Comparison of ENCODE assay signal across 33 cellular contexts in genomic region chr18:59477849-59478248, GRCh38.
DNase-seq lines count a peak whose midpoint lies in the region; ATAC-seq, FAIRE-seq and TF ChIP-seq lines count a peak whose summit lies in the region.
"Had no signal": no experiment of that assay in that cellular context is flagged by ENCODE, and none has a peak within 500 bp of the region (broad histone marks: within the 10 kb centered on the region; RNA-seq: fewer than 3 reads in every experiment).

No MANE protein-coding gene starts in this region.

- DNase-seq in IMR-90 = no peak
- no peak for DNase-seq in K562 (ENCODE audit: extremely low read depth in 1 of 4, low spot score in 3 of 4)
- DNase-seq in activated CD8-positive, alpha-beta memory T cell treated with anti-CD3 and anti-CD28 coated beads, Interleukin-2, amount 10 ng/mL, durations not matched to agents 7 days and 5 days = no peak
- DNase-seq in stimulated activated CD4-positive, alpha-beta T cell treated with anti-CD3 and anti-CD28 coated beads, Interleukin-15, amount 100 ng/mL, for 24 hours = no peak
- DNase-seq in NCI-H774 (lab: John Stamatoyannopoulos, UW) = no peak
- DNase-seq: 8988T; ACHN; AML-193; BE2C; C1 segment of cervical spinal cord; Caco-2; Calu3; CD4-positive, alpha-beta memory T cell; CD4-positive, alpha-beta T cell; CD4-positive, CD25-positive, alpha-beta regulatory T cell; CD8-positive, alpha-beta memory T cell; CD8-positive, alpha-beta T cell; COR-L47; DMS 273 treated with DMSO at 0.1 percent for 48 hours; DMS153; DMS53; DMS79; DMS79 treated with DMSO at 0.1 percent for 48 hours; DND-41 had no signal

- no peak for FAIRE-seq in K562 (lab: Jason Lieb, UNC)
- FAIRE-seq: A204.1, A549 had no signal

- H2AFZ ChIP-seq in IMR-90 (replicated peaks; ENCODE audit: low read length, poor library complexity) (no peak overlapping the region), K562 (ENCODE audit: low read depth, low read length) (no peak overlapping the region)

- peaks cover 1 to 6% of the 10 kb centered on the region in 2 experiments; a peak in 3 of 4 replicates for H3K79me1 ChIP-seq in IMR-90 (ENCODE audit: low read depth in 1 of 2, low read length in 2 of 2)

- TF ChIP-seq POLR2A in IMR-90 (IDR thresholded peaks at IDR 0.05; ENCODE audit: low read depth, low read length) (no peak), K562 (conservative IDR thresholded peaks at IDR 0.05) (no peak)

- H3K27ac Mint-ChIP-seq in activated CD8-positive, alpha-beta memory T cell treated with anti-CD3 and anti-CD28 coated beads, Interleukin-2, amount 10 ng/mL, durations not matched to agents 7 days and 5 days = no peak overlapping the region
- H3K27ac Mint-ChIP-seq: B cell; CD4-positive, alpha-beta memory T cell; CD4-positive, alpha-beta T cell; CD4-positive, CD25-positive, alpha-beta regulatory T cell; CD8-positive, alpha-beta memory T cell; CD8-positive, alpha-beta T cell had no signal

- H3K79me2 ChIP-seq in K562 (ENCODE audit: control insufficient read depth, insufficient read depth, low read length) = no peaks in the 10 kb centered on the region

- no peak overlapping the region for H2BK120ac ChIP-seq in IMR-90 (ENCODE audit: low read depth, low read length)

- no peak overlapping the region for H3K4me3 Mint-ChIP-seq in activated CD8-positive, alpha-beta memory T cell treated with anti-CD3 and anti-CD28 coated beads, Interleukin-2, amount 10 ng/mL, durations not matched to agents 7 days and 5 days
- H3K4me3 Mint-ChIP-seq: B cell; CD14-positive monocyte; CD4-positive, alpha-beta memory T cell; CD4-positive, alpha-beta T cell; CD4-positive, CD25-positive, alpha-beta regulatory T cell; CD8-positive, alpha-beta memory T cell; CD8-positive, alpha-beta T cell had no signal

- no peak overlapping the region for H3K27ac ChIP-seq in HEK293 (ENCODE audit: extremely low read depth, low read depth, low read length)
- peak overlapping the region; percentile 84; the same call in 1 of the 2 replicates for H3K27ac ChIP-seq in IMR-90 (ENCODE audit: insufficient read depth, low read length)
- no peak overlapping the region for H3K27ac ChIP-seq in K562 (ENCODE audit: extremely low read depth, low read depth, low read length)
- H3K27ac ChIP-seq: 22Rv1; A549; BLaER1; BLaER1 treated with 17β-estradiol and CSF1 and Interleukin-3, amounts not matched to agents 10 nM and 100 nM; C4-2B had no signal

- CTCF ChIA-PET in HEK293 (lab: Yijun Ruan, JAX) (no interaction called here), IMR-90 (lab: Yijun Ruan, JAX) (no interaction called here), K562 (lab: Yijun Ruan, JAX; ENCODE audit: low intra/inter-chr PET ratio) (no interaction called here)
- CTCF ChIA-PET in activated CD8-positive, alpha-beta memory T cell treated with anti-CD3 and anti-CD28 coated beads, Interleukin-2, amount 10 ng/mL, durations not matched to agents 7 days and 5 days (lab: Charles Lee) = no interaction called here

- H3K9me1 ChIP-seq in IMR-90 (ENCODE audit: insufficient read depth, low read length) = no peaks in the 10 kb centered on the region; the same call in 1 of the 2 replicates
- H3K9me1 ChIP-seq in K562 (ENCODE audit: control insufficient read depth, insufficient read depth, low read length) = no peaks in the 10 kb centered on the region

- H3K18ac ChIP-seq in IMR-90 (ENCODE audit: low read depth, low read length) = peak overlapping the region; percentile 28; the same call in 1 of the 2 replicates

- no peaks in the 10 kb centered on the region for H3K36me3 Mint-ChIP-seq in activated CD8-positive, alpha-beta memory T cell treated with anti-CD3 and anti-CD28 coated beads, Interleukin-2, amount 10 ng/mL, durations not matched to agents 7 days and 5 days
- H3K36me3 Mint-ChIP-seq: CD14-positive monocyte; CD4-positive, alpha-beta memory T cell; CD4-positive, CD25-positive, alpha-beta regulatory T cell; CD8-positive, alpha-beta memory T cell; CD8-positive, alpha-beta T cell had no signal

- no peak overlapping the region for H3K9ac ChIP-seq in IMR-90 (ENCODE audit: low read depth, low read length)
- H3K9ac ChIP-seq in K562 (ENCODE audit: insufficient read depth in 1 of 2, low read depth in 2 of 2, low read length in 2 of 2) = no peak overlapping the region
- H3K9ac ChIP-seq: BLaER1; BLaER1 treated with 17β-estradiol and CSF1 and Interleukin-3, amounts not matched to agents 10 nM and 100 nM had no signal

- H3K36me3 ChIP-seq in HEK293 (ENCODE audit: control insufficient read depth in 2 of 2, insufficient read depth in 1 of 2, low read length in 2 of 2) (no peaks in the 10 kb centered on the region), IMR-90 (ENCODE audit: control insufficient read depth, insufficient read depth, low read length) (no peaks in the 10 kb centered on the region), K562 (ENCODE audit: control insufficient read depth, insufficient read depth, low read length) (no peaks in the 10 kb centered on the region)
- H3K36me3 ChIP-seq: BE2C; BLaER1; BLaER1 treated with 17β-estradiol and CSF1 and Interleukin-3, amounts not matched to agents 10 nM and 100 nM had no signal

- H4K8ac ChIP-seq in IMR-90 (ENCODE audit: low read depth in 2 of 2, low read length in 2 of 2) = no peak overlapping the region

- TF ChIP-seq CTCF in HEK293 (tag by site-specific recombination; IDR thresholded peaks at IDR 0.05) (no peak), IMR-90 (conservative IDR thresholded peaks at IDR 0.05; ENCODE audit: low read depth, low read length) (no peak), K562 (IDR thresholded peaks at IDR 0.05 in 2 of 3, conservative IDR thresholded peaks at IDR 0.05 in 1 of 3; ENCODE audit: insufficient read depth in 2 of 3, low read depth in 1 of 3, low read length in 3 of 3) (no peak)

- H3K4me2 ChIP-seq in IMR-90 (ENCODE audit: low read depth, low read length) = no peak overlapping the region
- no peak overlapping the region for H3K4me2 ChIP-seq in K562 (ENCODE audit: insufficient read depth, low read length)
- H3K4me2 ChIP-seq: A549; BLaER1; BLaER1 treated with 17β-estradiol and CSF1 and Interleukin-3, amounts not matched to agents 10 nM and 100 nM had no signal

- H3K14ac ChIP-seq in IMR-90 (replicated peaks; ENCODE audit: low read depth, low read length) = no peak overlapping the region

- no peak overlapping the region for H3K23ac ChIP-seq in IMR-90 (ENCODE audit: low read depth, low read length)

- H3K9me3 ChIP-seq in HEK293 (ENCODE audit: control insufficient read depth, insufficient read depth, low read depth, low read length) (no peaks in the 10 kb centered on the region), IMR-90 (ENCODE audit: control insufficient read depth, insufficient read depth, low read length) (no peaks in the 10 kb centered on the region), K562 (replicated peaks; ENCODE audit: control insufficient read depth, insufficient read depth, low read depth, low read length) (no peaks in the 10 kb centered on the region)
- H3K9me3 ChIP-seq: A549, BE2C, Caco-2 had no signal

- intact Hi-C loops in IMR-90 (cut with micrococcal nuclease) = no loop called here
- intact Hi-C loops in K562 (cut with micrococcal nuclease) = no loop called here

- no peak overlapping the region for H3K4ac ChIP-seq in IMR-90 (ENCODE audit: low read depth, low read length)

- H2BK15ac ChIP-seq in IMR-90 (ENCODE audit: low read depth, low read length) = no peak overlapping the region

- no peak overlapping the region for H3K4me3 ChIP-seq in HEK293 (ENCODE audit: low read depth, low read length)
- no peak overlapping the region for H3K4me3 ChIP-seq in IMR-90 (ENCODE audit: insufficient read depth, low read depth, low read length)
- no peak overlapping the region for H3K4me3 ChIP-seq in K562
- H3K4me3 ChIP-seq: A549; BLaER1; BLaER1 treated with 17β-estradiol and CSF1 and Interleukin-3, amounts not matched to agents 10 nM and 100 nM had no signal

- WGBS in IMR-90 (ENCODE audit: extremely low coverage in 2 of 2, insufficient read length in 1 of 2), 2 experiments = no CpG with 5 or more reads among the region's 2 CpGs
- 0% methylated on average over 2 of the region's 2 CpGs for WGBS in K562 (ENCODE audit: insufficient coverage, low coverage, missing lambda C conversion rate)

- H2BK20ac ChIP-seq in IMR-90 (ENCODE audit: low read depth, low read length) = no peak overlapping the region

- no peak overlapping the region for H2BK5ac ChIP-seq in IMR-90 (ENCODE audit: low read depth, low read length, poor library complexity, severe bottlenecking)

- dilution Hi-C loops in IMR-90 (cut with HindIII; ENCODE audit: low sequenced_read_pairs, unreplicated experiment) = no loop called here

- no peak overlapping the region for H2AK9ac ChIP-seq in IMR-90 (replicated peaks; ENCODE audit: low read depth, low read length, poor library complexity)

- H4K91ac ChIP-seq in IMR-90 (ENCODE audit: insufficient read depth, low read depth, low read length) = no peak overlapping the region

- H3K4me1 ChIP-seq in HEK293 (ENCODE audit: control insufficient read depth, insufficient read depth, low read length) (no peaks in the 10 kb centered on the region; the same call in 1 of the 2 replicates), IMR-90 (ENCODE audit: control insufficient read depth, insufficient read depth, low read length) (peaks cover 3% of the 10 kb centered on the region), K562 (replicated peaks in 1 of 2; ENCODE audit: control insufficient read depth in 2 of 2, insufficient read depth in 2 of 2, low read length in 2 of 2) (no peaks in the 10 kb centered on the region)
- H3K4me1 ChIP-seq: A549, BLaER1, Caco-2 had no signal

- H3K4me1 Mint-ChIP-seq in activated CD8-positive, alpha-beta memory T cell treated with anti-CD3 and anti-CD28 coated beads, Interleukin-2, amount 10 ng/mL, durations not matched to agents 7 days and 5 days = no peaks in the 10 kb centered on the region
- H3K4me1 Mint-ChIP-seq: B cell; CD14-positive monocyte; CD4-positive, alpha-beta memory T cell; CD4-positive, CD25-positive, alpha-beta regulatory T cell; CD8-positive, alpha-beta memory T cell had no signal

- no peaks in the 10 kb centered on the region; the same call in 1 of the 2 replicates for H4K20me1 ChIP-seq in IMR-90 (ENCODE audit: insufficient read depth, low read length)
- no peaks in the 10 kb centered on the region for H4K20me1 ChIP-seq in K562 (replicated peaks; ENCODE audit: control insufficient read depth, insufficient read depth, low read length)
- H4K20me1 ChIP-seq: BLaER1; BLaER1 treated with 17β-estradiol and CSF1 and Interleukin-3, amounts not matched to agents 10 nM and 100 nM had no signal

- POLR2A ChIA-PET in HEK293 (lab: Yijun Ruan, JAX) (no interaction called here), IMR-90 (lab: Charles Lee; ENCODE audit: unreplicated experiment) (no interaction called here), K562 (lab: Yijun Ruan, JAX) (no interaction called here)

- no peak overlapping the region; the same call in 1 of the 2 replicates for H4K5ac ChIP-seq in IMR-90 (ENCODE audit: low read depth, low read length)

- TF ChIP-seq RAD21 in IMR-90 (IDR thresholded peaks at IDR 0.05; ENCODE audit: low read length) (no peak), K562 (CRISPR knock-in tag; conservative IDR thresholded peaks at IDR 0.05 in 1 of 2, IDR thresholded peaks at IDR 0.05 in 1 of 2) (no peak)

- in situ Hi-C loops in IMR-90 (cut with MboI; ENCODE audit: low sequenced_read_pairs) = no loop called here
- in situ Hi-C loops in K562 (cut with MboI) = no loop called here

- H3K56ac ChIP-seq in IMR-90 (ENCODE audit: extremely low read depth, insufficient read depth, low read length) = no peak overlapping the region

- no peak for TF ChIP-seq EP300 in K562 (IDR thresholded peaks at IDR 0.05; ENCODE audit: low read length)

- no peak overlapping the region for H2AK5ac ChIP-seq in IMR-90 (ENCODE audit: low read depth, low read length)

- no peaks in the 10 kb centered on the region for H3K27me3 ChIP-seq in IMR-90 (ENCODE audit: control insufficient read depth, insufficient read depth, low read length)
- no peaks in the 10 kb centered on the region for H3K27me3 ChIP-seq in K562 (ENCODE audit: control insufficient read depth in 2 of 2, insufficient read depth in 2 of 2, low read length in 2 of 2)
- H3K27me3 ChIP-seq: BE2C; BLaER1; BLaER1 treated with 17β-estradiol and CSF1 and Interleukin-3, amounts not matched to agents 10 nM and 100 nM had no signal

- BruUV-seq in IMR-90 (replicated peaks; lab: Mats Ljungman, UMichigan) (no TSS peak), K562 (replicated peaks; lab: Mats Ljungman, UMichigan) (no TSS peak)

- peaks cover 5% of the 10 kb centered on the region for H3K9me3 Mint-ChIP-seq in activated CD8-positive, alpha-beta memory T cell treated with anti-CD3 and anti-CD28 coated beads, Interleukin-2, amount 10 ng/mL, durations not matched to agents 7 days and 5 days (ENCODE audit: low read depth)
- H3K9me3 Mint-ChIP-seq: CD4-positive, alpha-beta T cell had no signal

- peaks cover 10% of the 10 kb centered on the region for H3K27me3 Mint-ChIP-seq in activated CD8-positive, alpha-beta memory T cell treated with anti-CD3 and anti-CD28 coated beads, Interleukin-2, amount 10 ng/mL, durations not matched to agents 7 days and 5 days

- ATAC-seq in IMR-90 (ENCODE audit: low read depth) = no peak
- no peak for ATAC-seq in K562
- no peak for ATAC-seq in activated CD8-positive, alpha-beta memory T cell treated with anti-CD3 and anti-CD28 coated beads, Interleukin-2, amount 10 ng/mL, durations not matched to agents 7 days and 5 days
- ATAC-seq: A549; CD8-positive, alpha-beta T cell had no signal
